15 cellular contexts compared by ENCODE assay signal in the genomic region with DNA sequence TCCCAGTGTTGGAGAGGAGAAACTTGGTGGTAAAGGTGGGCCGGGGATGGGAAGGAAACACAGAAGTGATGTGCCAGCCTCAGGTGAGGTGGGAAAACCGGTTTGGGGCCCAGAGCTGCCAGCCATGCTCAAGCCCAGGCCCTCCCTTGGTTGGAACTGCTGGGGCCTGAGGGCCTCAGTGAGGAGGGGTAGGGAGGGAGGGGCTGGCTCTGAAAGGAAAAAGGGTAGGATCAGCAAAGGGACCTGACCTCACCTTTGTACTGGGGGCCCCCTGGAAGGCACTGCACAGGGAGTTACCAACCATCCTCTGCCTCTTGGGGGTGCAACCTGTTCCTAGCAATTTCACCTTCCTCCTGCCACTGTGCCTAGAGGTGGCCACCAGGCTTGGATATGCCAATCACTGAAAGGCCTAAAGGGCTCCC. TPM values are rescaled to one million over a fixed set of nuclear protein-coding genes. Genes with fewer than 3 reads are reported as not detected.
A peak's percentile ranks its signal among the peaks of the same experiment; 100 is the strongest.
DNase-seq lines count a peak whose midpoint lies in the region; ATAC-seq and TF ChIP-seq lines count a peak whose summit lies in the region.
"Had no signal": no experiment of that assay in that cellular context is flagged by ENCODE, and none has a peak within 500 bp of the region (broad histone marks: within the 10 kb centered on the region; RNA-seq: fewer than 3 reads in every experiment).

No MANE protein-coding gene starts in this region.

- H3K56ac ChIP-seq in H9 (ENCODE audit: insufficient read length, low read depth, low read length), result no peak overlapping the region

- no peak overlapping the region for H2BK20ac ChIP-seq in H9 (ENCODE audit: low read depth, low read length, poor library complexity, severe bottlenecking)

- POLR2A ChIA-PET in CD4-positive, alpha-beta memory T cell (lab: Charles Lee; ENCODE audit: partially characterized antibody), result interaction anchor here (1.7 to 10.0 kb wide), 2 partner anchors 38 to 72 kb away, joined by 5 to 180 read pairs; a partner anchor contains a TSS

- H3K79me1 ChIP-seq in H9 (ENCODE audit: insufficient read depth, low read depth, low read length, poor library complexity, severe bottlenecking), result no peaks in the 10 kb centered on the region

- peaks cover 13% of the 10 kb centered on the region for H3K23me2 ChIP-seq in H9 (ENCODE audit: insufficient read length, low read depth, low read length, poor library complexity, severe bottlenecking)

- H2BK120ac ChIP-seq in H9 (ENCODE audit: low read depth, low read length, poor library complexity, severe bottlenecking), result no peak overlapping the region

- H3T11ph ChIP-seq in H9 (ENCODE audit: low read length), result no peak overlapping the region

- H3K36me3 Mint-ChIP-seq in CD4-positive, alpha-beta memory T cell, result peaks cover 0 to 4% of the 10 kb centered on the region in 2 donors
- H3K36me3 Mint-ChIP-seq in H9 (ENCODE audit: insufficient read depth in 1 of 3, low read depth in 3 of 3) (peaks cover 5 to 12% (median 8%) of the 10 kb centered on the region in 3 experiments), brain (peaks cover 8% of the 10 kb centered on the region)
- H3K36me3 Mint-ChIP-seq in activated T-helper 1 cell treated with anti-CD3 and anti-CD28 coated beads, Interleukin-12 subunit alpha, Interleukin-12 subunit beta, Interleukin-2, Interleukin-4 antibody, amounts not matched to agents 30 ng/mL and 10 ng/mL and 1 ng/mL, durations not matched to agents 14 hours and 24 hours and 36 hours (ENCODE audit: low read depth), result peaks cover 6% of the 10 kb centered on the region

- no peak for DNase-seq in CD4-positive, alpha-beta memory T cell
- DNase-seq in H9, result no peak
- no peak for DNase-seq in activated T-helper 1 cell treated with anti-CD3 and anti-CD28 coated beads, Interleukin-12 subunit alpha, Interleukin-12 subunit beta, Interleukin-2, Interleukin-4 antibody, amounts not matched to agents 30 ng/mL and 10 ng/mL and 1 ng/mL, durations not matched to agents 14 hours and 24 hours and 36 hours (ENCODE audit: low spot score)
- no peak for DNase-seq in mesenteric fat pad (ENCODE audit: low spot score)
- DNase-seq: activated CD4-positive, alpha-beta T cell treated with anti-CD3 and anti-CD28 coated beads, Interleukin-2, amount 50 U/mL, for 4 hours; activated naive CD4-positive, alpha-beta T cell treated with anti-CD3 and anti-CD28 coated beads, Interleukin-2, amount 10 ng/mL, durations not matched to agents 7 days and 5 days; dermis blood vessel endothelial cell; left colon; NCI-H774; stimulated activated CD4-positive, alpha-beta T cell treated with anti-CD3 and anti-CD28 coated beads, Interleukin-2, amount 100 ng/mL, for 48 hours had no signal

- H2AFZ ChIP-seq in H9 (ENCODE audit: low read length), result no peak overlapping the region
- H2AFZ ChIP-seq in parathyroid adenoma, result no peak overlapping the region

- H3K4me3 ChIP-seq in CD4-positive, alpha-beta memory T cell (ENCODE audit: low read length in 2 of 2), result no peak overlapping the region
- no peak overlapping the region for H3K4me3 ChIP-seq in parathyroid adenoma (ENCODE audit: low read depth, low read length)
- H3K4me3 ChIP-seq: pancreas had no signal

- H3K23ac ChIP-seq in H9 (ENCODE audit: insufficient read length, low read depth, low read length), result no peak overlapping the region

- no peak overlapping the region for H3K9ac ChIP-seq in H9 (ENCODE audit: extremely low read depth, insufficient read length, low read length)
- no peak overlapping the region for H3K9ac ChIP-seq in parathyroid adenoma

- H3K27ac Mint-ChIP-seq in CD4-positive, alpha-beta memory T cell, result peak overlapping the region in 4 of 7 donors; percentile 5 to 91 (median 60)
- H3K27ac Mint-ChIP-seq in H9 (peak overlapping the region in 1 of 3 experiments; percentile 67; a peak in 2 of 7 replicates), brain (peak overlapping the region in 4 of 5 experiments; percentile 55 to 93 (median 91))
- no peak overlapping the region for H3K27ac Mint-ChIP-seq in activated T-helper 1 cell treated with anti-CD3 and anti-CD28 coated beads, Interleukin-12 subunit alpha, Interleukin-12 subunit beta, Interleukin-2, Interleukin-4 antibody, amounts not matched to agents 30 ng/mL and 10 ng/mL and 1 ng/mL, durations not matched to agents 14 hours and 24 hours and 36 hours
- H3K27ac Mint-ChIP-seq: activated naive CD4-positive, alpha-beta T cell treated with anti-CD3 and anti-CD28 coated beads, Interleukin-2, amount 10 ng/mL, durations not matched to agents 7 days and 5 days had no signal

- ATAC-seq in GM19467 (IDR thresholded peaks at IDR 0.05; ENCODE audit: unreplicated experiment), result no peak
- ATAC-seq: left colon, pancreas had no signal

- no peak overlapping the region for H4K5ac ChIP-seq in H9 (ENCODE audit: insufficient read length, low read depth, low read length)

- no peak overlapping the region for H4K91ac ChIP-seq in H9 (ENCODE audit: insufficient read length, low read depth, low read length)

- H2AK5ac ChIP-seq in H9 (ENCODE audit: insufficient read length, low read length), result no peak overlapping the region

- no peaks in the 10 kb centered on the region for H3K9me3 Mint-ChIP-seq in CD4-positive, alpha-beta memory T cell
- no peaks in the 10 kb centered on the region for H3K9me3 Mint-ChIP-seq in H9
- H3K9me3 Mint-ChIP-seq in brain, result peaks cover 0 to 2% (median 0%) of the 10 kb centered on the region in 5 experiments
- H3K9me3 Mint-ChIP-seq in activated T-helper 1 cell treated with anti-CD3 and anti-CD28 coated beads, Interleukin-12 subunit alpha, Interleukin-12 subunit beta, Interleukin-2, Interleukin-4 antibody, amounts not matched to agents 30 ng/mL and 10 ng/mL and 1 ng/mL, durations not matched to agents 14 hours and 24 hours and 36 hours, result no peaks in the 10 kb centered on the region
- H3K9me3 Mint-ChIP-seq: activated naive CD4-positive, alpha-beta T cell treated with anti-CD3 and anti-CD28 coated beads, Interleukin-2, amount 10 ng/mL, durations not matched to agents 7 days and 5 days had no signal

- H2BK12ac ChIP-seq in H9 (ENCODE audit: insufficient read length, low read depth, low read length), result no peak overlapping the region

- H3K27ac ChIP-seq in CD4-positive, alpha-beta memory T cell (ENCODE audit: low read depth, low read length), result no peak overlapping the region
- no peak overlapping the region for H3K27ac ChIP-seq in H9 (ENCODE audit: insufficient read length, low read depth, low read length)
- H3K27ac ChIP-seq in parathyroid adenoma, result peak overlapping the region; percentile 5
- H3K27ac ChIP-seq: HL-60 had no signal

- H2BK5ac ChIP-seq in H9 (ENCODE audit: insufficient read length, low read length), result no peak overlapping the region

- peaks cover 0 to 1% of the 10 kb centered on the region in 2 donors for H3K27me3 Mint-ChIP-seq in CD4-positive, alpha-beta memory T cell
- H3K27me3 Mint-ChIP-seq in H9 (ENCODE audit: low read depth), result peaks cover 37% of the 10 kb centered on the region
- H3K27me3 Mint-ChIP-seq in brain, result peaks cover 30% of the 10 kb centered on the region
- peaks cover 16% of the 10 kb centered on the region for H3K27me3 Mint-ChIP-seq in activated T-helper 1 cell treated with anti-CD3 and anti-CD28 coated beads, Interleukin-12 subunit alpha, Interleukin-12 subunit beta, Interleukin-2, Interleukin-4 antibody, amounts not matched to agents 30 ng/mL and 10 ng/mL and 1 ng/mL, durations not matched to agents 14 hours and 24 hours and 36 hours (ENCODE audit: insufficient read depth)

- CTCF ChIA-PET in CD4-positive, alpha-beta memory T cell (lab: Charles Lee; ENCODE audit: partially characterized antibody), result no interaction called here

- intact Hi-C loops in CD4-positive, alpha-beta memory T cell (cut with micrococcal nuclease), result no loop called here
- intact Hi-C loops in activated T-helper 1 cell treated with anti-CD3 and anti-CD28 coated beads, Interleukin-12 subunit alpha, Interleukin-12 subunit beta, Interleukin-2, Interleukin-4 antibody, amounts not matched to agents 30 ng/mL and 10 ng/mL and 1 ng/mL, durations not matched to agents 14 hours and 24 hours and 36 hours (cut with micrococcal nuclease), result no loop called here

- no peaks in the 10 kb centered on the region for H3K36me3 ChIP-seq in CD4-positive, alpha-beta memory T cell (ENCODE audit: insufficient read depth, low read length)
- H3K36me3 ChIP-seq in parathyroid adenoma (ENCODE audit: control insufficient read depth, insufficient read depth, low read length), result no peaks in the 10 kb centered on the region
- H3K36me3 ChIP-seq: pancreas had no signal

- H2BK15ac ChIP-seq in H9 (ENCODE audit: low read depth, low read length), result no peak overlapping the region

- no peak overlapping the region for H4K8ac ChIP-seq in H9 (replicated peaks; ENCODE audit: insufficient read length, low read depth, low read length)

- H3K4me1 Mint-ChIP-seq in CD4-positive, alpha-beta memory T cell, result peaks cover 25 to 62% (median 43%) of the 10 kb centered on the region in 4 donors
- H3K4me1 Mint-ChIP-seq in H9 (peaks cover 24 to 37% of the 10 kb centered on the region in 2 experiments), brain (peaks cover 69% of the 10 kb centered on the region)
- H3K4me1 Mint-ChIP-seq in activated T-helper 1 cell treated with anti-CD3 and anti-CD28 coated beads, Interleukin-12 subunit alpha, Interleukin-12 subunit beta, Interleukin-2, Interleukin-4 antibody, amounts not matched to agents 30 ng/mL and 10 ng/mL and 1 ng/mL, durations not matched to agents 14 hours and 24 hours and 36 hours (ENCODE audit: low read depth), result peaks cover 43% of the 10 kb centered on the region

- peak overlapping the region in 4 of 8 donors; percentile 19 to 52 (median 40) for H3K4me3 Mint-ChIP-seq in CD4-positive, alpha-beta memory T cell
- H3K4me3 Mint-ChIP-seq in H9 (peak overlapping the region in 1 of 2 experiments; percentile 46; a peak in 1 of 5 replicates), brain (peak overlapping the region; percentile 39 to 84 (median 65))
- no peak overlapping the region for H3K4me3 Mint-ChIP-seq in activated T-helper 1 cell treated with anti-CD3 and anti-CD28 coated beads, Interleukin-12 subunit alpha, Interleukin-12 subunit beta, Interleukin-2, Interleukin-4 antibody, amounts not matched to agents 30 ng/mL and 10 ng/mL and 1 ng/mL, durations not matched to agents 14 hours and 24 hours and 36 hours
- H3K4me3 Mint-ChIP-seq: activated naive CD4-positive, alpha-beta T cell treated with anti-CD3 and anti-CD28 coated beads, Interleukin-2, amount 10 ng/mL, durations not matched to agents 7 days and 5 days had no signal

- no peak overlapping the region for H3K18ac ChIP-seq in H9 (ENCODE audit: insufficient read length, low read depth, low read length)

- H3K27me3 ChIP-seq in CD4-positive, alpha-beta memory T cell (ENCODE audit: insufficient read depth, low read length), result no peaks in the 10 kb centered on the region
- H3K27me3 ChIP-seq in H9 (ENCODE audit: insufficient read depth, low read length), result peaks cover 2% of the 10 kb centered on the region; the same call in 1 of the 2 replicates
- no peaks in the 10 kb centered on the region for H3K27me3 ChIP-seq in parathyroid adenoma (ENCODE audit: control insufficient read depth, insufficient read depth, low read length)
- H3K27me3 ChIP-seq: pancreas had no signal

- H3K4me2 ChIP-seq in H9 (ENCODE audit: insufficient read depth, insufficient read length, low read length), result no peak overlapping the region
- no peak overlapping the region for H3K4me2 ChIP-seq in parathyroid adenoma (ENCODE audit: low read length)

- no peak overlapping the region for H3K4ac ChIP-seq in H9 (ENCODE audit: low read depth, low read length)

- WGBS in H9 (ENCODE audit: extremely low coverage, insufficient read length, low lambda C conversion rate), result no CpG with 5 or more reads among the region's 2 CpGs

- H3K79me2 ChIP-seq in H9 (ENCODE audit: insufficient read depth, low read length) (no peaks in the 10 kb centered on the region), parathyroid adenoma (peaks cover 4% of the 10 kb centered on the region)

- H3K9me3 ChIP-seq in CD4-positive, alpha-beta memory T cell (ENCODE audit: control insufficient read depth in 1 of 2, low read length in 2 of 2), result no peaks in the 10 kb centered on the region
- H3K9me3 ChIP-seq in H9 (ENCODE audit: control insufficient read depth, low read depth, low read length), result no peaks in the 10 kb centered on the region
- H3K9me3 ChIP-seq in parathyroid adenoma (ENCODE audit: control insufficient read depth, low read length), result no peaks in the 10 kb centered on the region
- H3K9me3 ChIP-seq: pancreas had no signal

- peaks cover 53% of the 10 kb centered on the region for H3K4me1 ChIP-seq in CD4-positive, alpha-beta memory T cell (ENCODE audit: insufficient read depth, low read length)
- H3K4me1 ChIP-seq in H9 (ENCODE audit: insufficient read depth, low read length), result no peaks in the 10 kb centered on the region
- H3K4me1 ChIP-seq in parathyroid adenoma, result peaks cover 35% of the 10 kb centered on the region

- TF ChIP-seq CTCF in H9 (conservative IDR thresholded peaks at IDR 0.05) (0 out of 3 replicates have a peak, but pooled peaks have one; percentile 11), brain (conservative IDR thresholded peaks at IDR 0.05) (no peak), parathyroid adenoma (IDR thresholded peaks at IDR 0.05) (no peak)

- H3K14ac ChIP-seq in H9 (ENCODE audit: insufficient read depth, low read length), result no peak overlapping the region

- no peaks in the 10 kb centered on the region for H4K20me1 ChIP-seq in H9 (ENCODE audit: control insufficient read depth, insufficient read depth, insufficient read length)

RNA-seq across cellular contexts. Expression of a gene that starts 1.8 kb away (rescaled TPM):
- total RNA-seq in CD4-positive, alpha-beta memory T cell, result not detected
- polyA plus RNA-seq in CD4-positive, alpha-beta memory T cell, result under 1 TPM in 1 of 2 donors, not detected in 1; 0.15 TPM
- 0.22 and 0.24 TPM in 2 replicates for total RNA-seq in H9 (2021)
- polyA plus RNA-seq in brain (ENCODE audit: insufficient read depth, low read depth, low replicate concordance), result 1.0 TPM
- total RNA-seq in activated T-helper 1 cell treated with anti-CD3 and anti-CD28 coated beads, Interleukin-12 subunit alpha, Interleukin-12 subunit beta, Interleukin-2, Interleukin-4 antibody, amounts not matched to agents 30 ng/mL and 10 ng/mL and 1 ng/mL, durations not matched to agents 14 hours and 24 hours and 36 hours, result 0.12 TPM in 1 of 2 replicates, not detected in the other
- total RNA-seq in mesenteric fat pad, result not detected
- total RNA-seq: dermis blood vessel endothelial cell had no signal

RNA-seq across cellular contexts. Expression of a gene that starts 3.5 kb away (rescaled TPM):
- total RNA-seq in CD4-positive, alpha-beta memory T cell, result 10 to 100 TPM; 52.2 to 56.7 TPM
- 1 to 10 TPM in 1 of 2 donors, under 1 TPM in 1; 0.56 to 1.9 TPM for polyA plus RNA-seq in CD4-positive, alpha-beta memory T cell
- total RNA-seq in H9 (2021), result 63.1 and 64.0 TPM in 2 replicates
- 122 TPM for polyA plus RNA-seq in brain (ENCODE audit: insufficient read depth, low read depth, low replicate concordance)
- total RNA-seq in activated T-helper 1 cell treated with anti-CD3 and anti-CD28 coated beads, Interleukin-12 subunit alpha, Interleukin-12 subunit beta, Interleukin-2, Interleukin-4 antibody, amounts not matched to agents 30 ng/mL and 10 ng/mL and 1 ng/mL, durations not matched to agents 14 hours and 24 hours and 36 hours, result 72.3 and 80.2 TPM in 2 replicates
- total RNA-seq in mesenteric fat pad, result 97.3 TPM

RNA-seq across cellular contexts. Expression of a gene that starts 13.0 kb away (rescaled TPM):
- total RNA-seq in CD4-positive, alpha-beta memory T cell, result 100 to 1,000 TPM; 410 to 420 TPM
- polyA plus RNA-seq in CD4-positive, alpha-beta memory T cell, result 10 to 100 TPM; 25.9 to 55.9 TPM
- total RNA-seq in H9 (2021), result 22.9 and 24.0 TPM in 2 replicates
- 139 TPM for polyA plus RNA-seq in brain (ENCODE audit: insufficient read depth, low read depth, low replicate concordance)
- 71.7 and 76.2 TPM in 2 replicates for total RNA-seq in activated T-helper 1 cell treated with anti-CD3 and anti-CD28 coated beads, Interleukin-12 subunit alpha, Interleukin-12 subunit beta, Interleukin-2, Interleukin-4 antibody, amounts not matched to agents 30 ng/mL and 10 ng/mL and 1 ng/mL, durations not matched to agents 14 hours and 24 hours and 36 hours
- 18.0 TPM for total RNA-seq in mesenteric fat pad

RNA-seq across cellular contexts. Expression of a gene that starts 15.5 kb away (rescaled TPM):
- 10 to 100 TPM; 15.7 to 17.3 TPM for total RNA-seq in CD4-positive, alpha-beta memory T cell
- 10 to 100 TPM; 16.3 to 31.5 TPM for polyA plus RNA-seq in CD4-positive, alpha-beta memory T cell
- total RNA-seq in H9 (2021) (79.2 and 80.9 TPM in 2 replicates), mesenteric fat pad (37.5 TPM)
- polyA plus RNA-seq in brain (ENCODE audit: insufficient read depth, low read depth, low replicate concordance), result 54.2 TPM
- total RNA-seq in activated T-helper 1 cell treated with anti-CD3 and anti-CD28 coated beads, Interleukin-12 subunit alpha, Interleukin-12 subunit beta, Interleukin-2, Interleukin-4 antibody, amounts not matched to agents 30 ng/mL and 10 ng/mL and 1 ng/mL, durations not matched to agents 14 hours and 24 hours and 36 hours, result 55.5 and 64.6 TPM in 2 replicates

RNA-seq across cellular contexts. Expression of a gene that starts 37.3 kb away (rescaled TPM):
- total RNA-seq in CD4-positive, alpha-beta memory T cell, result 10 to 100 TPM; 10.4 to 11.1 TPM
- 10 to 100 TPM; 14.5 to 16.8 TPM for polyA plus RNA-seq in CD4-positive, alpha-beta memory T cell
- 3.9 and 4.1 TPM in 2 replicates for total RNA-seq in H9 (2021)
- 15.1 TPM for polyA plus RNA-seq in brain (ENCODE audit: insufficient read depth, low read depth, low replicate concordance)
- 14.9 and 15.0 TPM in 2 replicates for total RNA-seq in activated T-helper 1 cell treated with anti-CD3 and anti-CD28 coated beads, Interleukin-12 subunit alpha, Interleukin-12 subunit beta, Interleukin-2, Interleukin-4 antibody, amounts not matched to agents 30 ng/mL and 10 ng/mL and 1 ng/mL, durations not matched to agents 14 hours and 24 hours and 36 hours
- total RNA-seq in mesenteric fat pad, result 13.2 TPM
